Comparison of ENCODE assay signal across 29 cellular contexts in the genomic region with DNA sequence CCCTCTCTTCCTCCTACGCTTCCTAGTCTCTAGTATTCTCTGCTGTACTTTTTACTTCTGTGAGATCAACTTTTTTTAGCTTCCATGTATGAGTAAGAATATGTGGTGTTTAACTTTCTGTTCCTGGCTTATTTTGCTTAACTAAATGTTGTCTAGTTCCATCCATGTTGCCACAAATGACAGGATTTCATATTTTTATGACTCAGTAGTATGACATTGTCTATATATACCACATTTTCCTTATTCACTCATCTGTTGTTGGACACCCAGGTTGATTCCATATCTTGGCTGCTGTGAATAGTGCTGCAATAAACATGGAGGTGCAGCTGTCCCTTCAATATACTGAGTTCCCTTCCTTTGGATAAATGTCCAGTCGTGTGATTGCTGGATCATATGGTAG. TPM values are rescaled to one million over a fixed set of nuclear protein-coding genes. Genes with fewer than 3 reads are reported as not detected.
DNase-seq lines count a peak whose midpoint lies in the region; ATAC-seq and TF ChIP-seq lines count a peak whose summit lies in the region.
"Had no signal": no experiment of that assay in that cellular context is flagged by ENCODE, and none has a peak within 500 bp of the region (broad histone marks: within the 10 kb centered on the region; RNA-seq: fewer than 3 reads in every experiment).

No MANE protein-coding gene starts in this region.

- TF ChIP-seq POLR2A in suprapubic skin (IDR thresholded peaks at IDR 0.05) = no peak

- WGBS in suprapubic skin = 95% methylated on average over 2 of the region's 2 CpGs
- 40% methylated on average over 1 of the region's 2 CpGs for WGBS in mesenchymal stem cell

- CTCF ChIA-PET in activated CD8-positive, alpha-beta T cell treated with anti-CD3 and anti-CD28 coated beads for 36 hours (lab: Charles Lee) = interaction anchor here (0.8 to 3.4 kb wide), 2 partner anchors 22 to 25 kb away, joined by 5 to 16 read pairs; no protein-coding TSS in a partner anchor

- no peak overlapping the region for H2AFZ ChIP-seq in mesenchymal stem cell (ENCODE audit: low read depth, low read length)

- ATAC-seq in activated CD8-positive, alpha-beta T cell treated with anti-CD3 and anti-CD28 coated beads for 36 hours = no peak
- no peak for ATAC-seq in effector memory CD8-positive, alpha-beta T cell (replicated peaks)
- ATAC-seq in HG02884 (IDR thresholded peaks at IDR 0.05; ENCODE audit: unreplicated experiment) = no peak
- ATAC-seq: body of pancreas, heart right ventricle, sciatic nerve had no signal

- peak overlapping the region; percentile 50 for H3K4me3 Mint-ChIP-seq in activated naive CD4-positive, alpha-beta T cell treated with anti-CD3 and anti-CD28 coated beads, Interleukin-2, amount 50 U/mL, for 24 hours
- H3K4me3 Mint-ChIP-seq in activated CD8-positive, alpha-beta T cell treated with anti-CD3 and anti-CD28 coated beads for 36 hours = no peak overlapping the region
- H3K4me3 Mint-ChIP-seq in effector memory CD8-positive, alpha-beta T cell = peak overlapping the region in 1 of 2 donors; percentile 62
- H3K4me3 Mint-ChIP-seq: type B pancreatic cell had no signal

- H3K4ac ChIP-seq in mesenchymal stem cell (ENCODE audit: low read depth in 1 of 2, low read length in 2 of 2) = no peak overlapping the region

- no peak overlapping the region for H2AK5ac ChIP-seq in mesenchymal stem cell (ENCODE audit: low read length, severe bottlenecking)

- no peak overlapping the region for H3K4me2 ChIP-seq in mesenchymal stem cell (ENCODE audit: low read length, poor library complexity, severe bottlenecking)
- H3K4me2 ChIP-seq: BLaER1 treated with 17β-estradiol and CSF1 and Interleukin-3, amounts not matched to agents 10 nM and 100 nM had no signal

- no peaks in the 10 kb centered on the region for H3K27me3 Mint-ChIP-seq in activated naive CD4-positive, alpha-beta T cell treated with anti-CD3 and anti-CD28 coated beads, Interleukin-2, amount 50 U/mL, for 24 hours
- no peaks in the 10 kb centered on the region for H3K27me3 Mint-ChIP-seq in activated CD8-positive, alpha-beta T cell treated with anti-CD3 and anti-CD28 coated beads for 36 hours
- H3K27me3 Mint-ChIP-seq in effector memory CD8-positive, alpha-beta T cell = no peaks in the 10 kb centered on the region
- H3K27me3 Mint-ChIP-seq: naive B cell, type B pancreatic cell had no signal

- H3K4me1 Mint-ChIP-seq in activated naive CD4-positive, alpha-beta T cell treated with anti-CD3 and anti-CD28 coated beads, Interleukin-2, amount 50 U/mL, for 24 hours = peaks cover 81% of the 10 kb centered on the region
- H3K4me1 Mint-ChIP-seq in activated CD8-positive, alpha-beta T cell treated with anti-CD3 and anti-CD28 coated beads for 36 hours (ENCODE audit: low read depth) = peaks cover 69% of the 10 kb centered on the region
- peaks cover 59 to 78% of the 10 kb centered on the region in 2 donors for H3K4me1 Mint-ChIP-seq in effector memory CD8-positive, alpha-beta T cell (ENCODE audit: low read depth in 2 of 2)

- H3K9me3 Mint-ChIP-seq in activated naive CD4-positive, alpha-beta T cell treated with anti-CD3 and anti-CD28 coated beads, Interleukin-2, amount 50 U/mL, for 24 hours = no peaks in the 10 kb centered on the region
- peaks cover 33% of the 10 kb centered on the region for H3K9me3 Mint-ChIP-seq in activated CD8-positive, alpha-beta T cell treated with anti-CD3 and anti-CD28 coated beads for 36 hours
- H3K9me3 Mint-ChIP-seq in effector memory CD8-positive, alpha-beta T cell = no peaks in the 10 kb centered on the region

- no peaks in the 10 kb centered on the region for H3K79me1 ChIP-seq in mesenchymal stem cell (replicated peaks; ENCODE audit: low read length, poor library complexity, severe bottlenecking)

- POLR2A ChIA-PET in activated CD8-positive, alpha-beta T cell treated with anti-CD3 and anti-CD28 coated beads for 36 hours (lab: Charles Lee) = interaction anchor here (0.6 to 1.6 kb wide), 4 partner anchors 12 to 307 kb away, joined by 3 to 4 read pairs (median 4); no protein-coding TSS in a partner anchor

- H4K8ac ChIP-seq in mesenchymal stem cell (ENCODE audit: low read length) = no peak overlapping the region

- H3K36me3 Mint-ChIP-seq in activated naive CD4-positive, alpha-beta T cell treated with anti-CD3 and anti-CD28 coated beads, Interleukin-2, amount 50 U/mL, for 24 hours = peaks cover 35% of the 10 kb centered on the region
- peaks cover 90% of the 10 kb centered on the region for H3K36me3 Mint-ChIP-seq in activated CD8-positive, alpha-beta T cell treated with anti-CD3 and anti-CD28 coated beads for 36 hours (ENCODE audit: low read depth)
- peaks cover 56% of the 10 kb centered on the region for H3K36me3 Mint-ChIP-seq in effector memory CD8-positive, alpha-beta T cell (ENCODE audit: insufficient read depth)

- H2BK15ac ChIP-seq in mesenchymal stem cell (ENCODE audit: low read depth, poor library complexity, severe bottlenecking) = no peak overlapping the region

- no peak overlapping the region for H2BK5ac ChIP-seq in mesenchymal stem cell (ENCODE audit: low read depth, low read length, poor library complexity, severe bottlenecking)

- no peak overlapping the region for H3K23ac ChIP-seq in mesenchymal stem cell (ENCODE audit: low read length in 2 of 2)

- no peak overlapping the region for H3K14ac ChIP-seq in mesenchymal stem cell (ENCODE audit: low read length in 2 of 2)

- no peak overlapping the region for H3K9ac ChIP-seq in mesenchymal stem cell (ENCODE audit: low read length)
- H3K9ac ChIP-seq: BLaER1 treated with 17β-estradiol and CSF1 and Interleukin-3, amounts not matched to agents 10 nM and 100 nM had no signal

- H3K27ac Mint-ChIP-seq in activated naive CD4-positive, alpha-beta T cell treated with anti-CD3 and anti-CD28 coated beads, Interleukin-2, amount 50 U/mL, for 24 hours = peak overlapping the region; percentile 86
- H3K27ac Mint-ChIP-seq in activated CD8-positive, alpha-beta T cell treated with anti-CD3 and anti-CD28 coated beads for 36 hours = peak overlapping the region; percentile 60
- H3K27ac Mint-ChIP-seq in effector memory CD8-positive, alpha-beta T cell = peak overlapping the region; percentile 41 to 90
- H3K27ac Mint-ChIP-seq: type B pancreatic cell had no signal

- H3K18ac ChIP-seq in mesenchymal stem cell (ENCODE audit: low read depth in 1 of 2, low read length in 2 of 2) = no peak overlapping the region

- H4K91ac ChIP-seq in mesenchymal stem cell (ENCODE audit: low read length) = no peak overlapping the region

- H3K4me3 ChIP-seq in suprapubic skin = no peak overlapping the region
- no peak overlapping the region for H3K4me3 ChIP-seq in mesenchymal stem cell (ENCODE audit: insufficient read depth in 1 of 2, low read depth in 1 of 2, low read length in 2 of 2)
- H3K4me3 ChIP-seq: body of pancreas, heart right ventricle, prostate gland had no signal

- intact Hi-C loops in activated CD8-positive, alpha-beta T cell treated with anti-CD3 and anti-CD28 coated beads for 36 hours (cut with micrococcal nuclease) = no loop called here

- H3K9me3 ChIP-seq in suprapubic skin (peaks cover 4% of the 10 kb centered on the region), mesenchymal stem cell (ENCODE audit: control insufficient read depth, low read length) (peaks cover 24% of the 10 kb centered on the region)
- H3K9me3 ChIP-seq: body of pancreas, prostate gland had no signal

- no peak overlapping the region for H2BK12ac ChIP-seq in mesenchymal stem cell (ENCODE audit: low read length in 2 of 2)

- no peaks in the 10 kb centered on the region for H3K27me3 ChIP-seq in suprapubic skin
- peaks cover 0 to 3% of the 10 kb centered on the region in 2 experiments for H3K27me3 ChIP-seq in mesenchymal stem cell (ENCODE audit: control insufficient read depth in 1 of 2, insufficient read depth in 1 of 2, low read length in 2 of 2)
- H3K27me3 ChIP-seq: BLaER1 treated with 17β-estradiol and CSF1 and Interleukin-3, amounts not matched to agents 10 nM and 100 nM; body of pancreas had no signal

- TF ChIP-seq EP300 in suprapubic skin (IDR thresholded peaks at IDR 0.05) = no peak

- H3K27ac ChIP-seq in suprapubic skin (no peak overlapping the region), mesenchymal stem cell (ENCODE audit: low read length, poor library complexity, severe bottlenecking) (no peak overlapping the region)
- H3K27ac ChIP-seq: BLaER1 treated with 17β-estradiol and CSF1 and Interleukin-3, amounts not matched to agents 10 nM and 100 nM; body of pancreas; heart right ventricle; prostate gland had no signal

- peaks cover 23% of the 10 kb centered on the region for H3K4me1 ChIP-seq in suprapubic skin
- no peaks in the 10 kb centered on the region for H3K4me1 ChIP-seq in mesenchymal stem cell (ENCODE audit: control insufficient read depth, insufficient read depth, low read depth, low read length)
- H3K4me1 ChIP-seq: prostate gland had no signal

- TF ChIP-seq CTCF in activated CD8-positive, alpha-beta T cell treated with anti-CD3 and anti-CD28 coated beads for 36 hours (IDR thresholded peaks at IDR 0.05) = no peak
- no peak for TF ChIP-seq CTCF in suprapubic skin (IDR thresholded peaks at IDR 0.05)

- no peaks in the 10 kb centered on the region for H3K36me3 ChIP-seq in suprapubic skin
- no peaks in the 10 kb centered on the region for H3K36me3 ChIP-seq in mesenchymal stem cell (ENCODE audit: control insufficient read depth in 1 of 2, insufficient read depth in 2 of 2, low read depth in 1 of 2, low read length in 2 of 2)
- H3K36me3 ChIP-seq: prostate gland had no signal

- no peak overlapping the region for H2BK120ac ChIP-seq in mesenchymal stem cell (ENCODE audit: low read depth, low read length)

- DNase-seq in activated naive CD4-positive, alpha-beta T cell treated with Interleukin-2 at 50 U/mL for 16 hours = no peak
- DNase-seq in activated CD8-positive, alpha-beta T cell treated with anti-CD3 and anti-CD28 coated beads for 36 hours = no peak
- no peak for DNase-seq in effector memory CD8-positive, alpha-beta T cell
- DNase-seq in suprapubic skin (ENCODE audit: low spot score in 2 of 2) (no peak), mesenchymal stem cell (no peak)
- DNase-seq: activated CD4-positive, CD25-positive, alpha-beta regulatory T cell treated with anti-CD3 and anti-CD28 coated beads, Interleukin-2, amount 50 U/mL, for 72 hours; body of pancreas; cerebellar nuclear complex; dermis blood vessel endothelial cell; DND-41; GF-D8; heart right ventricle; kidney glomerular epithelial cell; midbrain; naive B cell; NCI-H1417 treated with DMSO at 0.1 percent for 48 hours; NCI-H2029 treated with DMSO at 0.1 percent for 48 hours; NCI-H526; NK-92 treated with Interleukin-12 subunit alpha and Interleukin-12 subunit beta, amount 100 ng/mL, for 24 hours; occipital lobe; stimulated activated CD4-positive, alpha-beta T cell treated with anti-CD3 and anti-CD28 coated beads, Interleukin-12 subunit alpha, Interleukin-12 subunit beta, amount 100 ng/mL, for 4 hours; stimulated activated CD4-positive, alpha-beta T cell treated with anti-CD3 and anti-CD28 coated beads, Interleukin-2, amount 100 ng/mL, for 48 hours had no signal

RNA-seq across cellular contexts. Expression of a gene that starts 34.8 kb away (rescaled TPM):
- total RNA-seq in activated CD8-positive, alpha-beta T cell treated with anti-CD3 and anti-CD28 coated beads for 36 hours = 10 to 100 TPM; 41.6 to 43.5 TPM
- 1 to 10 TPM; 4.6 to 9.2 (median 6.6) TPM for total RNA-seq in suprapubic skin
- polyA plus RNA-seq in mesenchymal stem cell (2013, experiment 1 of 2) = not detected
- not detected for polyA plus RNA-seq in mesenchymal stem cell (2013, experiment 2 of 2)
- total RNA-seq: LHCN-M2 had no signal

Comparison
In these comparisons a context has a peak if more than half of its experiments do, and no peak if none do; other contexts are left out.
1. RNA of a gene that starts 34.8 kb away (total RNA-seq): 41.6 to 43.5 TPM in activated CD8-positive, alpha-beta T cell treated with anti-CD3 and anti-CD28 coated beads for 36 hours; 4.6 to 9.2 TPM in suprapubic skin; every median in the first group is over 4 times any median in the second.
2. Peak in every context shown above with its lines, with median percentiles within 50 percentile points of each other: H3K27ac Mint-ChIP-seq.